ENCODE assay signal across 29 cellular contexts in the genomic region with DNA sequence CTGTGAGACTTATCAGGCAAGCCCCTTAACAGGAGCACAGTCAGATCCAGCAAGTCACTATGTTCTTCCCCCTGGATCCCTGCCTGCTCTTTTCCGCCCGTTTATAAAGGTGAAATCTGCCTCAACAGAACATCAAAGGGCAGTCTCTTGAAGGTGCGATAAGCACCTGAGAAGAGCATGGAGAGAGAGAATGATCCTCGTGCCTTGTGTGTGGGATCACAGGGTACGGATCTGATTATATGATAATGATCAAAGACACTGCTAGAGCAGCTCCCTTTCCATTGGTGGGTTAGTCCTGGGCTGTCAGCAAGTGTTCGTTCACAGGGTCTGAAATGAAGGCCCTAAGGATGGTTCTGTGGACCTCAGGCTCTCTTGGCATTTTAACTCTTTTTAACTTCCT.
"Had no signal": no experiment of that assay in that cellular context is flagged by ENCODE, and none has a peak within 500 bp of the region (broad histone marks: within the 10 kb centered on the region; RNA-seq: fewer than 3 reads in every experiment).

No MANE protein-coding gene starts in this region.

- H3K9me3 Mint-ChIP-seq: activated CD8-positive, alpha-beta T cell treated with anti-CD3 and anti-CD28 coated beads for 36 hours; activated naive CD8-positive, alpha-beta T cell treated with anti-CD3 and anti-CD28 coated beads, Interleukin-2, amount 10 ng/mL, durations not matched to agents 7 days and 5 days; activated T-cell treated with anti-CD3 and anti-CD28 coated beads, Interleukin-2, amount 50 U/mL, for 4 hours; activated T-helper 17 cell treated with anti-CD3 and anti-CD28 coated beads, Interleukin-2, amount 50 U/mL, for 72 hours; brain had no signal

- H3K4me1 Mint-ChIP-seq: activated CD4-positive, alpha-beta T cell treated with anti-CD3 and anti-CD28 coated beads for 36 hours; activated naive CD8-positive, alpha-beta T cell treated with anti-CD3 and anti-CD28 coated beads, Interleukin-2, amount 10 ng/mL, durations not matched to agents 7 days and 5 days; activated T-helper 17 cell treated with anti-CD3 and anti-CD28 coated beads, Interleukin-2, amount 50 U/mL, for 72 hours; brain had no signal

- H3K4me3 ChIP-seq: ascending aorta, breast epithelium, cardiac muscle cell, colonic mucosa, gastrocnemius medialis, heart left ventricle had no signal

- H3K27ac ChIP-seq: ascending aorta, breast epithelium, cardiac muscle cell, colonic mucosa, foreskin keratinocyte, gastrocnemius medialis, heart left ventricle had no signal

- DNase-seq: activated CD4-positive, alpha-beta T cell treated with anti-CD3 and anti-CD28 coated beads for 36 hours; activated CD4-positive, alpha-beta T cell treated with anti-CD3 and anti-CD28 coated beads, Interleukin-2, amount 50 U/mL, for 1 hour; activated CD4-positive, alpha-beta T cell treated with anti-CD3 and anti-CD28 coated beads, Interleukin-2, amount 50 U/mL, for 48 hours; activated CD4-positive, CD25-positive, alpha-beta regulatory T cell; activated CD4-positive, CD25-positive, alpha-beta regulatory T cell treated with anti-CD3 and anti-CD28 coated beads, Interleukin-2, amount 50 U/mL, for 72 hours; activated CD8-positive, alpha-beta memory T cell treated with anti-CD3 and anti-CD28 coated beads for 24 hours; activated CD8-positive, alpha-beta T cell treated with anti-CD3 and anti-CD28 coated beads for 36 hours; activated effector memory CD4-positive, alpha-beta T cell treated with Interleukin-2 at 50 U/mL for 16 hours; activated gamma-delta T cell treated with Interleukin-2 at 50 U/mL for 16 hours; activated naive CD4-positive, alpha-beta T cell treated with anti-CD3 and anti-CD28 coated beads, Interleukin-2, amount 50 U/mL, for 16 hours; activated naive CD4-positive, alpha-beta T cell treated with Interleukin-2 at 50 U/mL for 16 hours; activated naive CD8-positive, alpha-beta T cell treated with anti-CD3 and anti-CD28 coated beads, Interleukin-2, amount 10 ng/mL, durations not matched to agents 7 days and 5 days; activated T-cell treated with anti-CD3 and anti-CD28 coated beads, Interleukin-2, amount 50 U/mL, for 4 hours; central memory CD4-positive, alpha-beta T cell; cerebellar nuclear complex; colonic mucosa; effector CD8-positive, alpha-beta T cell; gastrocnemius medialis; glutamatergic neuron; heart left ventricle; T-helper 1 cell; T-helper 2 cell had no signal

- H3K36me3 ChIP-seq: breast epithelium, colonic mucosa had no signal

- H3K27me3 ChIP-seq: ascending aorta, breast epithelium, cardiac muscle cell, colonic mucosa, foreskin keratinocyte, gastrocnemius medialis, heart left ventricle had no signal

- H3K27ac Mint-ChIP-seq: activated CD4-positive, alpha-beta T cell treated with anti-CD3 and anti-CD28 coated beads for 36 hours; activated CD8-positive, alpha-beta T cell treated with anti-CD3 and anti-CD28 coated beads for 36 hours; activated naive CD8-positive, alpha-beta T cell treated with anti-CD3 and anti-CD28 coated beads, Interleukin-2, amount 10 ng/mL, durations not matched to agents 7 days and 5 days; activated T-helper 17 cell treated with anti-CD3 and anti-CD28 coated beads, Interleukin-2, amount 50 U/mL, for 72 hours had no signal

- H3K27me3 Mint-ChIP-seq: activated CD4-positive, alpha-beta T cell treated with anti-CD3 and anti-CD28 coated beads for 36 hours; activated CD8-positive, alpha-beta T cell treated with anti-CD3 and anti-CD28 coated beads for 36 hours; activated naive CD8-positive, alpha-beta T cell treated with anti-CD3 and anti-CD28 coated beads, Interleukin-2, amount 10 ng/mL, durations not matched to agents 7 days and 5 days; activated T-helper 17 cell treated with anti-CD3 and anti-CD28 coated beads, Interleukin-2, amount 50 U/mL, for 72 hours; brain had no signal

- H3K4me1 ChIP-seq: ascending aorta, breast epithelium, colonic mucosa, foreskin keratinocyte, gastrocnemius medialis, heart left ventricle had no signal

- H3K4me3 Mint-ChIP-seq: activated CD4-positive, alpha-beta T cell treated with anti-CD3 and anti-CD28 coated beads for 36 hours; activated CD8-positive, alpha-beta T cell treated with anti-CD3 and anti-CD28 coated beads for 36 hours; activated naive CD8-positive, alpha-beta T cell treated with anti-CD3 and anti-CD28 coated beads, Interleukin-2, amount 10 ng/mL, durations not matched to agents 7 days and 5 days; activated T-cell treated with anti-CD3 and anti-CD28 coated beads, Interleukin-2, amount 50 U/mL, for 4 hours; activated T-helper 17 cell treated with anti-CD3 and anti-CD28 coated beads, Interleukin-2, amount 50 U/mL, for 72 hours; brain had no signal

- ATAC-seq: activated CD4-positive, alpha-beta T cell treated with anti-CD3 and anti-CD28 coated beads for 36 hours; activated CD8-positive, alpha-beta T cell treated with anti-CD3 and anti-CD28 coated beads for 36 hours; activated T-cell treated with anti-CD3 and anti-CD28 coated beads, Interleukin-2, amount 50 U/mL, for 4 hours; activated T-helper 17 cell treated with anti-CD3 and anti-CD28 coated beads, Interleukin-2, amount 50 U/mL, for 72 hours; esophagus mucosa; foreskin keratinocyte; gastrocnemius medialis; heart left ventricle had no signal

- H3K9me3 ChIP-seq: ascending aorta, breast epithelium, colonic mucosa, gastrocnemius medialis, heart left ventricle had no signal
